Comparison of ENCODE assay signal across 8 cellular contexts in genomic region chr15:40104865-40105516, GRCh38. TPM values are rescaled to one million over a fixed set of nuclear protein-coding genes. Genes with fewer than 3 reads are reported as not detected.
DNase-seq lines count a peak whose midpoint lies in the region; ATAC-seq and TF ChIP-seq lines count a peak whose summit lies in the region.

No MANE protein-coding gene starts in this region.

- peak in 2 of 3 donors; percentile 30 to 53 for TF ChIP-seq CTCF in omental fat pad (IDR thresholded peaks at IDR 0.05)

- DNase-seq in AG20443 (ENCODE audit: low spot score) (peak; percentile 82), MV-4-11 (lab: John Stamatoyannopoulos, UW) (peak; percentile 81), SK-N-DZ (ENCODE audit: low spot score) (peak; percentile 89), germinal center (ENCODE audit: low spot score) (peak; percentile 77), omental fat pad (ENCODE audit: low spot score) (peak; percentile 83), superior temporal gyrus (ENCODE audit: extremely low spot score) (peak; percentile 92)
- DNase-seq in activated naive CD4-positive, alpha-beta T cell treated with Interleukin-2 at 50 U/mL for 16 hours, result peak; percentile 82

- ATAC-seq in GM19455 (IDR thresholded peaks at IDR 0.05; ENCODE audit: unreplicated experiment) (peak; percentile 39), omental fat pad (ENCODE audit: low FRiP score) (peak; percentile 60)

RNA-seq across cellular contexts. Expression of gene BMF, which starts 3.7 kb away (rescaled TPM):
- polyA plus RNA-seq in SK-N-DZ (2014; cell fraction: cytosol; rRNA removed), result 9.4 and 12.3 TPM in 2 replicates
- polyA plus RNA-seq in SK-N-DZ (2014; cell fraction: nucleus; rRNA removed), result 6.8 and 12.3 TPM in 2 replicates
- 1 to 10 TPM; 3.7 to 7.7 (median 5.3) TPM for total RNA-seq in omental fat pad

RNA-seq across cellular contexts. Expression of gene BUB1B, which starts 55.9 kb away (rescaled TPM):
- 89.7 and 93.3 TPM in 2 replicates for polyA plus RNA-seq in SK-N-DZ (2014; cell fraction: cytosol; rRNA removed)
- 216 and 329 TPM in 2 replicates for polyA plus RNA-seq in SK-N-DZ (2014; cell fraction: nucleus; rRNA removed)
- total RNA-seq in omental fat pad, result 1 to 10 TPM in 2 of 4 donors, under 1 TPM in 2; 0.37 to 7.4 (median 1.5) TPM

Comparison
In these comparisons a context has a peak if more than half of its experiments do, and no peak if none do; other contexts are left out.
1. Peak in every context shown above with its lines: DNase-seq and ATAC-seq.